ENCODE assay signal across 8 cellular contexts in the genomic region with DNA sequence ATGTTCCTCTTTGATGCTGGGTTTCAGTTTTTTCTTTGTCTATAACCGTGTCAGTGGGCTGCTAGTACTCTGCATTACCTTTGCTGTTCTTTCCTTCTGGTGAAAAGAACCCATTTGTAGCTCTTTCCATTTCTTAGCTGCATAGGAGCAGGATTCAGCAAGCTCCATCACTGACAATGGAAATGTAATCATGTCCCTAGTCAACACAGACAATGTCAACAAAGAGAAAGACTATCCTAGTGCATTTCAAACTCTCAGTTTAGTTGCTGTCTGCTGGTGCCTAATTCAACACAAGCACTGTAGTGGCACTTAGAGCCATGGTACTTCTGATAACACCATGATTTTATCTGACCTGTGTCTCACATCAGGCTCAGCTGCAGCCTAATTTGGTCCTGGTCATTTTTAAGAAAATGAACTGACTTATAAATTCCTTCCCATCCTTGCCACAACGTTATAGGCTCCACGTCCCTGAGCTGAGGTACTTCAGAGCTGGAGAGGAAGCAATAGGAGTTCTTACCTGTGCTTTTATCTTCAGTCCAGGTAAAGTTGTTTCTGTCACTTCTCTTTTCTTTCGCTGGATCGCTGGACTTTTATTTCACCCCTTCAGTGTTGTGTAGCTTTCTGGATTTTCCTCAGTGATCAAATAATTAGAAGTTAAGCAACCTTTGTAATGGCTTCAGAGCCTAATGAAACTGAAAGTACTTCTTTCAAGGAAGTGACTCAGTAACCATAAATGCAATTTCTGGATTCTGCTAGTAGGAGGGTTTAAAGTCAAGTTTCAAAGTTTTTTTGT. TPM values are rescaled to one million over a fixed set of nuclear protein-coding genes. Genes with fewer than 3 reads are reported as not detected.
DNase-seq lines count a peak whose midpoint lies in the region; ATAC-seq lines count a peak whose summit lies in the region.

A gene with protein sequence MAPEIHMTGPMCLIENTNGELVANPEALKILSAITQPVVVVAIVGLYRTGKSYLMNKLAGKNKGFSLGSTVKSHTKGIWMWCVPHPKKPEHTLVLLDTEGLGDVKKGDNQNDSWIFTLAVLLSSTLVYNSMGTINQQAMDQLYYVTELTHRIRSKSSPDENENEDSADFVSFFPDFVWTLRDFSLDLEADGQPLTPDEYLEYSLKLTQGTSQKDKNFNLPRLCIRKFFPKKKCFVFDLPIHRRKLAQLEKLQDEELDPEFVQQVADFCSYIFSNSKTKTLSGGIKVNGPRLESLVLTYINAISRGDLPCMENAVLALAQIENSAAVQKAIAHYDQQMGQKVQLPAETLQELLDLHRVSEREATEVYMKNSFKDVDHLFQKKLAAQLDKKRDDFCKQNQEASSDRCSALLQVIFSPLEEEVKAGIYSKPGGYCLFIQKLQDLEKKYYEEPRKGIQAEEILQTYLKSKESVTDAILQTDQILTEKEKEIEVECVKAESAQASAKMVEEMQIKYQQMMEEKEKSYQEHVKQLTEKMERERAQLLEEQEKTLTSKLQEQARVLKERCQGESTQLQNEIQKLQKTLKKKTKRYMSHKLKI (minus strand): TSS at position 700 of the 793 bp plus-strand sequence. CDS start 2,145 bp downstream, outside the sequence.

- DNase-seq in DMS79 treated with DMSO at 0.1 percent for 48 hours (lab: John Stamatoyannopoulos, UW) (peak; percentile 64), SKM-1 treated with dmso at 0.1 percent for 144 hours (lab: John Stamatoyannopoulos, UW; ENCODE audit: unreplicated experiment) (peak; percentile 61), epidermal melanocyte (ENCODE audit: insufficient read length, low spot score) (peak; percentile 38), amygdala (lab: John Stamatoyannopoulos, UW) (no peak), middle frontal gyrus (ENCODE audit: extremely low spot score, low spot score) (no peak)
- DNase-seq in naive thymus-derived CD4-positive, alpha-beta T cell = peak in 7 of 9 donors; percentile 22 to 52 (median 41)

- H3K4me1 Mint-ChIP-seq in naive thymus-derived CD4-positive, alpha-beta T cell = peaks cover 30 to 58% (median 48%) of the 10 kb centered on the region in 7 donors

- peaks cover 13% of the 10 kb centered on the region for H3K4me1 ChIP-seq in HUES48 (ENCODE audit: control insufficient read depth, insufficient read depth, low read length)
- H3K4me1 ChIP-seq in naive thymus-derived CD4-positive, alpha-beta T cell (ENCODE audit: control insufficient read depth in 2 of 2, insufficient read depth in 2 of 2, low read length in 2 of 2) = peaks cover 16 to 21% of the 10 kb centered on the region in 2 donors

- peaks cover 4 to 60% (median 33%) of the 10 kb centered on the region in 5 donors for H3K36me3 Mint-ChIP-seq in naive thymus-derived CD4-positive, alpha-beta T cell

- CTCF ChIA-PET in naive thymus-derived CD4-positive, alpha-beta T cell (lab: Charles Lee) = interaction anchor here (0.6 to 1.7 kb wide), 12 partner anchors 12 to 336 kb away, joined by 3 to 5 read pairs (median 4); a partner anchor contains a TSS

- H3K4me3 ChIP-seq in HUES48 (ENCODE audit: low read depth, low read length) = no peak within 1 kb of the TSS
- peak within 1 kb of the TSS; percentile 75 for H3K4me3 ChIP-seq in naive thymus-derived CD4-positive, alpha-beta T cell (ENCODE audit: low read length)

- H3K9ac ChIP-seq in HUES48 (ENCODE audit: low read depth, low read length) = no peak within 1 kb of the TSS

- peaks cover 0 to 16% (median 9%) of the 10 kb centered on the region in 11 donors for H3K9me3 Mint-ChIP-seq in naive thymus-derived CD4-positive, alpha-beta T cell

- peak within 1 kb of the TSS; percentile 85 to 99 (median 93) for H3K27ac Mint-ChIP-seq in naive thymus-derived CD4-positive, alpha-beta T cell

- H3K36me3 ChIP-seq in HUES48 (ENCODE audit: control insufficient read depth, insufficient read depth, low read length) = no peaks in the 10 kb centered on the region
- H3K36me3 ChIP-seq in naive thymus-derived CD4-positive, alpha-beta T cell (ENCODE audit: control insufficient read depth in 2 of 3, insufficient read depth in 3 of 3, low read length in 3 of 3) = peaks cover 0 to 17% (median 0%) of the 10 kb centered on the region in 3 experiments

- peak within 1 kb of the TSS; percentile 83 to 99 (median 95) for H3K4me3 Mint-ChIP-seq in naive thymus-derived CD4-positive, alpha-beta T cell

- H3K27me3 ChIP-seq in HUES48 (ENCODE audit: control insufficient read depth, insufficient read depth, low read length) = no peaks in the 10 kb centered on the region
- no peaks in the 10 kb centered on the region for H3K27me3 ChIP-seq in naive thymus-derived CD4-positive, alpha-beta T cell (ENCODE audit: control insufficient read depth in 2 of 2, insufficient read depth in 2 of 2, low read length in 2 of 2)

- H3K27ac ChIP-seq in HUES48 (ENCODE audit: low read depth, low read length) = peak within 1 kb of the TSS; percentile 10
- H3K27ac ChIP-seq in naive thymus-derived CD4-positive, alpha-beta T cell (ENCODE audit: low read depth, low read length) = peak within 1 kb of the TSS; percentile 84

- no peaks in the 10 kb centered on the region for H3K27me3 Mint-ChIP-seq in naive thymus-derived CD4-positive, alpha-beta T cell

- ATAC-seq in GM21390 (IDR thresholded peaks at IDR 0.05; ENCODE audit: unreplicated experiment) = peak; percentile 85
- peak; percentile 84 for ATAC-seq in naive thymus-derived CD4-positive, alpha-beta T cell

- POLR2A ChIA-PET in naive thymus-derived CD4-positive, alpha-beta T cell (lab: Charles Lee) = interaction anchor here (1.0 to 4.4 kb wide), 16 partner anchors 9 to 589 kb away, joined by 3 to 30 read pairs (median 4); a partner anchor contains a TSS

- intact Hi-C loops in naive thymus-derived CD4-positive, alpha-beta T cell (cut with micrococcal nuclease) = loop anchor here (1.0 to 5.0 kb wide), 5 partner anchors 12 to 255 kb away; a partner anchor contains a TSS

- H3K9me3 ChIP-seq in HUES48 (ENCODE audit: control insufficient read depth, insufficient read depth, low read length) = no peaks in the 10 kb centered on the region
- no peaks in the 10 kb centered on the region for H3K9me3 ChIP-seq in naive thymus-derived CD4-positive, alpha-beta T cell (ENCODE audit: control insufficient read depth in 2 of 3, low read length in 3 of 3)

RNA-seq across cellular contexts. Expression of the gene that starts here (rescaled TPM):
- 10 to 100 TPM; 15.9 to 39.9 (median 31.9) TPM for total RNA-seq in naive thymus-derived CD4-positive, alpha-beta T cell
- polyA plus RNA-seq in naive thymus-derived CD4-positive, alpha-beta T cell = 10 to 100 TPM; 11.1 to 11.9 TPM

Comparison
In these comparisons a context has a peak if more than half of its experiments do, and no peak if none do; other contexts are left out.
1. DNase-seq: peak in DMS79 treated with DMSO at 0.1 percent for 48 hours (single experiment), SKM-1 treated with dmso at 0.1 percent for 144 hours (single experiment), epidermal melanocyte (single experiment) and naive thymus-derived CD4-positive, alpha-beta T cell (7 of 9); none in amygdala (0 of 56) and middle frontal gyrus (single experiment).